Comparison of ENCODE assay signal across 1 cellular context in the genomic region with DNA sequence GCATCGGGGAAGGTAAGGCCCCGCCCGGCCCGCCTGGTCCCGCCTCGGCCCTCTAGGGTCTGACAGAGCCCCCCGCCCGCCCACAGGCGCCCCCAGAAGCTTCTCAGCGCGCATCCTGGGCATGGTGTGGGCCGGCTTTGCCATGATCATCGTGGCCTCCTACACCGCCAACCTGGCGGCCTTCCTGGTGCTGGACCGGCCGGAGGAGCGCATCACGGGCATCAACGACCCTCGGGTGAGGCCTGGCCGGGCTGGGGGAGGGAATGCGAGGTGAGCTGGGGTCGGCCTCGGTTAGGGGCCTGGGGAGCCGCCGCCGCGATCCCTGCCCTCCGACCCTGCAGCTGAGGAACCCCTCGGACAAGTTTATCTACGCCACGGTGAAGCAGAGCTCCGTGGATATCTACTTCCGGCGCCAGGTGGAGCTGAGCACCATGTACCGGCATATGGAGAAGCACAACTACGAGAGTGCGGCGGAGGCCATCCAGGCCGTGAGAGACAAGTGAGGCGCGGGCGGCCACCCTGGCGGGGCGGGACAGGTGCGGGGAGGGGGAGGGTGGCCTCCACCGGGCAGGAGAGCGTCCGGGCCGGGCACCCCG.
TF ChIP-seq lines count a peak whose summit lies in the region.

No MANE protein-coding gene starts in this region.

TF ChIP-seq in H1, 55 proteins besides CTCF, POLR2A, EP300 and RAD21:
- TF ChIP-seq EZH2 (IDR thresholded peaks at IDR 0.05; ENCODE audit: low read depth, low read length, severe bottlenecking) (peak; percentile 81), SUZ12 (IDR thresholded peaks at IDR 0.05; ENCODE audit: low read length) (peak; percentile 72), FOSL1 (IDR thresholded peaks at IDR 0.05; ENCODE audit: insufficient read depth, low read depth, low read length) (no peak)
